ENCODE assay signal across 15 cellular contexts in the genomic region with DNA sequence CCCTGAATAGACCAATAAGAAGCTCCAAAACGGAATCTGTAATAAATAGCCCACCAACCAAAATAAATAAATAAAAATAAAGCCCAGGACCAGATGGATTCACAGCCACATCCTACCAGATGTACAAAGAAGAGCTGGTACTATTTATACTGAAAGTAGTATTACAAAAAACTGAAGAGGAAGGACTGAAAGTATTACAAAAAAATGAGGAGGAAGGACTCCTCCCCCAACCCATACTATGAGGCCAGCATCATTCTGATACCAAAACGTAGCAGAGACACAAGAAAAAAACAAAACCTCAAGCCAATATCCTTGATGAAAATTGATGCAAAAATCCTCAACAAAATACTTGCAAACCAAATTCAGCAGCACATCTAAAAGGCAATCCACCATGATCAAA.
A peak's percentile ranks its signal among the peaks of the same experiment; 100 is the strongest.
DNase-seq lines count a peak whose midpoint lies in the region; ATAC-seq lines count a peak whose summit lies in the region.
"Had no signal": no experiment of that assay in that cellular context is flagged by ENCODE, and none has a peak within 500 bp of the region (broad histone marks: within the 10 kb centered on the region; RNA-seq: fewer than 3 reads in every experiment).

No MANE protein-coding gene starts in this region.

- H3K36me3 Mint-ChIP-seq in activated CD4-positive, alpha-beta memory T cell treated with anti-CD3 and anti-CD28 coated beads, Interleukin-2, amount 10 ng/mL, durations not matched to agents 7 days and 5 days (ENCODE audit: low read depth): peaks cover 75% of the 10 kb centered on the region
- peaks cover 34% of the 10 kb centered on the region for H3K36me3 Mint-ChIP-seq in activated CD4-positive, alpha-beta memory T cell treated with anti-CD3 and anti-CD28 coated beads for 36 hours
- H3K36me3 Mint-ChIP-seq in activated naive CD8-positive, alpha-beta T cell: peaks cover 47% of the 10 kb centered on the region
- peaks cover 72% of the 10 kb centered on the region for H3K36me3 Mint-ChIP-seq in activated naive CD8-positive, alpha-beta T cell treated with anti-CD3 and anti-CD28 coated beads for 36 hours
- peaks cover 69% of the 10 kb centered on the region for H3K36me3 Mint-ChIP-seq in activated T-helper 1 cell treated with anti-CD3 and anti-CD28 coated beads, Interleukin-12 subunit alpha, Interleukin-12 subunit beta, Interleukin-2, Interleukin-4 antibody, amounts not matched to agents 30 ng/mL and 10 ng/mL and 1 ng/mL, durations not matched to agents 14 hours and 24 hours and 36 hours (ENCODE audit: low read depth)
- peaks cover 31 to 62% (median 61%) of the 10 kb centered on the region in 3 donors for H3K36me3 Mint-ChIP-seq in naive thymus-derived CD8-positive, alpha-beta T cell

- H3K9me3 Mint-ChIP-seq in activated CD4-positive, alpha-beta memory T cell treated with anti-CD3 and anti-CD28 coated beads, Interleukin-2, amount 10 ng/mL, durations not matched to agents 7 days and 5 days: peaks cover 47% of the 10 kb centered on the region
- peaks cover 47% of the 10 kb centered on the region for H3K9me3 Mint-ChIP-seq in activated CD4-positive, alpha-beta memory T cell treated with anti-CD3 and anti-CD28 coated beads for 36 hours
- peaks cover 12% of the 10 kb centered on the region for H3K9me3 Mint-ChIP-seq in activated naive CD8-positive, alpha-beta T cell (ENCODE audit: low read depth)
- peaks cover 40% of the 10 kb centered on the region for H3K9me3 Mint-ChIP-seq in activated naive CD8-positive, alpha-beta T cell treated with anti-CD3 and anti-CD28 coated beads for 36 hours
- H3K9me3 Mint-ChIP-seq in activated T-helper 1 cell treated with anti-CD3 and anti-CD28 coated beads, Interleukin-12 subunit alpha, Interleukin-12 subunit beta, Interleukin-2, Interleukin-4 antibody, amounts not matched to agents 30 ng/mL and 10 ng/mL and 1 ng/mL, durations not matched to agents 14 hours and 24 hours and 36 hours: peaks cover 55% of the 10 kb centered on the region
- H3K9me3 Mint-ChIP-seq in naive thymus-derived CD8-positive, alpha-beta T cell: peaks cover 6 to 47% (median 17%) of the 10 kb centered on the region in 9 donors

- peak overlapping the region; percentile 42 for H3K27ac Mint-ChIP-seq in activated CD4-positive, alpha-beta memory T cell treated with anti-CD3 and anti-CD28 coated beads, Interleukin-2, amount 10 ng/mL, durations not matched to agents 7 days and 5 days
- H3K27ac Mint-ChIP-seq in activated CD4-positive, alpha-beta memory T cell treated with anti-CD3 and anti-CD28 coated beads for 36 hours: no peak overlapping the region
- H3K27ac Mint-ChIP-seq in activated naive CD8-positive, alpha-beta T cell: peak overlapping the region; percentile 12
- no peak overlapping the region for H3K27ac Mint-ChIP-seq in activated naive CD8-positive, alpha-beta T cell treated with anti-CD3 and anti-CD28 coated beads for 36 hours
- peak overlapping the region; percentile 24 for H3K27ac Mint-ChIP-seq in activated T-helper 1 cell treated with anti-CD3 and anti-CD28 coated beads, Interleukin-12 subunit alpha, Interleukin-12 subunit beta, Interleukin-2, Interleukin-4 antibody, amounts not matched to agents 30 ng/mL and 10 ng/mL and 1 ng/mL, durations not matched to agents 14 hours and 24 hours and 36 hours
- H3K27ac Mint-ChIP-seq in naive thymus-derived CD8-positive, alpha-beta T cell: peak overlapping the region in 9 of 10 donors; percentile 37 to 91 (median 61)
- H3K27ac Mint-ChIP-seq: CD4-positive, alpha-beta T cell; H9 had no signal

- H3K4me1 Mint-ChIP-seq in activated CD4-positive, alpha-beta memory T cell treated with anti-CD3 and anti-CD28 coated beads, Interleukin-2, amount 10 ng/mL, durations not matched to agents 7 days and 5 days: peaks cover 19% of the 10 kb centered on the region
- peaks cover 12% of the 10 kb centered on the region for H3K4me1 Mint-ChIP-seq in activated CD4-positive, alpha-beta memory T cell treated with anti-CD3 and anti-CD28 coated beads for 36 hours (ENCODE audit: low read depth)
- peaks cover 8% of the 10 kb centered on the region for H3K4me1 Mint-ChIP-seq in activated naive CD8-positive, alpha-beta T cell (ENCODE audit: low read depth)
- H3K4me1 Mint-ChIP-seq in activated naive CD8-positive, alpha-beta T cell treated with anti-CD3 and anti-CD28 coated beads for 36 hours: peaks cover 7% of the 10 kb centered on the region
- H3K4me1 Mint-ChIP-seq in activated T-helper 1 cell treated with anti-CD3 and anti-CD28 coated beads, Interleukin-12 subunit alpha, Interleukin-12 subunit beta, Interleukin-2, Interleukin-4 antibody, amounts not matched to agents 30 ng/mL and 10 ng/mL and 1 ng/mL, durations not matched to agents 14 hours and 24 hours and 36 hours (ENCODE audit: low read depth): peaks cover 12% of the 10 kb centered on the region
- peaks cover 2 to 15% (median 6%) of the 10 kb centered on the region in 4 donors for H3K4me1 Mint-ChIP-seq in naive thymus-derived CD8-positive, alpha-beta T cell
- H3K4me1 Mint-ChIP-seq: H9 had no signal

- CTCF ChIA-PET in activated CD4-positive, alpha-beta memory T cell treated with anti-CD3 and anti-CD28 coated beads, Interleukin-2, amount 10 ng/mL, durations not matched to agents 7 days and 5 days (lab: Charles Lee): interaction anchor here (0.7 kb wide), 1 partner anchor 37 kb away, joined by 3 read pairs; no protein-coding TSS in a partner anchor
- CTCF ChIA-PET in activated CD4-positive, alpha-beta memory T cell treated with anti-CD3 and anti-CD28 coated beads for 36 hours (lab: Charles Lee): interaction anchor here (1.1 kb wide), 1 partner anchor 82 kb away, joined by 3 read pairs; no protein-coding TSS in a partner anchor

- intact Hi-C loops in activated CD4-positive, alpha-beta memory T cell treated with anti-CD3 and anti-CD28 coated beads for 36 hours (cut with micrococcal nuclease): no loop called here
- intact Hi-C loops in activated T-helper 1 cell treated with anti-CD3 and anti-CD28 coated beads, Interleukin-12 subunit alpha, Interleukin-12 subunit beta, Interleukin-2, Interleukin-4 antibody, amounts not matched to agents 30 ng/mL and 10 ng/mL and 1 ng/mL, durations not matched to agents 14 hours and 24 hours and 36 hours (cut with micrococcal nuclease): loop anchor here (5.0 kb wide), 1 partner anchor 44 kb away; no protein-coding TSS in a partner anchor

- H3K27me3 Mint-ChIP-seq in activated CD4-positive, alpha-beta memory T cell treated with anti-CD3 and anti-CD28 coated beads, Interleukin-2, amount 10 ng/mL, durations not matched to agents 7 days and 5 days: no peaks in the 10 kb centered on the region
- H3K27me3 Mint-ChIP-seq in activated CD4-positive, alpha-beta memory T cell treated with anti-CD3 and anti-CD28 coated beads for 36 hours: no peaks in the 10 kb centered on the region
- H3K27me3 Mint-ChIP-seq in activated naive CD8-positive, alpha-beta T cell: no peaks in the 10 kb centered on the region
- no peaks in the 10 kb centered on the region for H3K27me3 Mint-ChIP-seq in activated naive CD8-positive, alpha-beta T cell treated with anti-CD3 and anti-CD28 coated beads for 36 hours
- no peaks in the 10 kb centered on the region for H3K27me3 Mint-ChIP-seq in activated T-helper 1 cell treated with anti-CD3 and anti-CD28 coated beads, Interleukin-12 subunit alpha, Interleukin-12 subunit beta, Interleukin-2, Interleukin-4 antibody, amounts not matched to agents 30 ng/mL and 10 ng/mL and 1 ng/mL, durations not matched to agents 14 hours and 24 hours and 36 hours (ENCODE audit: insufficient read depth)
- peaks cover 0 to 1% (median 0%) of the 10 kb centered on the region in 5 donors for H3K27me3 Mint-ChIP-seq in naive thymus-derived CD8-positive, alpha-beta T cell
- H3K27me3 Mint-ChIP-seq: CD4-positive, alpha-beta T cell had no signal

- DNase-seq in activated CD4-positive, alpha-beta memory T cell treated with anti-CD3 and anti-CD28 coated beads, Interleukin-2, amount 10 ng/mL, durations not matched to agents 7 days and 5 days: no peak
- no peak for DNase-seq in activated CD4-positive, alpha-beta memory T cell treated with anti-CD3 and anti-CD28 coated beads for 36 hours
- no peak for DNase-seq in activated naive CD8-positive, alpha-beta T cell treated with anti-CD3 and anti-CD28 coated beads for 36 hours
- no peak for DNase-seq in activated T-helper 1 cell treated with anti-CD3 and anti-CD28 coated beads, Interleukin-12 subunit alpha, Interleukin-12 subunit beta, Interleukin-2, Interleukin-4 antibody, amounts not matched to agents 30 ng/mL and 10 ng/mL and 1 ng/mL, durations not matched to agents 14 hours and 24 hours and 36 hours (ENCODE audit: low spot score)
- no peak for DNase-seq in naive thymus-derived CD8-positive, alpha-beta T cell
- DNase-seq in stimulated activated CD4-positive, alpha-beta T cell treated with anti-CD3 and anti-CD28 coated beads, Interleukin-12 subunit alpha, Interleukin-12 subunit beta, amount 100 ng/mL, for 4 hours: no peak
- no peak for DNase-seq in AG08396 (ENCODE audit: low spot score)
- DNase-seq: CD4-positive, alpha-beta T cell; COR-L47; DMS153; DMS79 treated with DMSO at 0.1 percent for 48 hours; EL; GOT3; H9 had no signal

- no peak for ATAC-seq in naive thymus-derived CD8-positive, alpha-beta T cell

- POLR2A ChIA-PET in activated CD4-positive, alpha-beta memory T cell treated with anti-CD3 and anti-CD28 coated beads, Interleukin-2, amount 10 ng/mL, durations not matched to agents 7 days and 5 days (lab: Charles Lee): no interaction called here
- POLR2A ChIA-PET in activated CD4-positive, alpha-beta memory T cell treated with anti-CD3 and anti-CD28 coated beads for 36 hours (lab: Charles Lee): no interaction called here
- POLR2A ChIA-PET in naive thymus-derived CD8-positive, alpha-beta T cell (lab: Charles Lee): no interaction called here

- no peak overlapping the region for H3K4me3 Mint-ChIP-seq in activated CD4-positive, alpha-beta memory T cell treated with anti-CD3 and anti-CD28 coated beads, Interleukin-2, amount 10 ng/mL, durations not matched to agents 7 days and 5 days
- H3K4me3 Mint-ChIP-seq in activated CD4-positive, alpha-beta memory T cell treated with anti-CD3 and anti-CD28 coated beads for 36 hours: no peak overlapping the region
- no peak overlapping the region for H3K4me3 Mint-ChIP-seq in activated naive CD8-positive, alpha-beta T cell
- no peak overlapping the region for H3K4me3 Mint-ChIP-seq in activated naive CD8-positive, alpha-beta T cell treated with anti-CD3 and anti-CD28 coated beads for 36 hours
- no peak overlapping the region for H3K4me3 Mint-ChIP-seq in activated T-helper 1 cell treated with anti-CD3 and anti-CD28 coated beads, Interleukin-12 subunit alpha, Interleukin-12 subunit beta, Interleukin-2, Interleukin-4 antibody, amounts not matched to agents 30 ng/mL and 10 ng/mL and 1 ng/mL, durations not matched to agents 14 hours and 24 hours and 36 hours
- H3K4me3 Mint-ChIP-seq in naive thymus-derived CD8-positive, alpha-beta T cell: peak overlapping the region in 2 of 10 donors; percentile 22 to 54
- H3K4me3 Mint-ChIP-seq: CD4-positive, alpha-beta T cell; H9 had no signal

Comparison
In these comparisons a context has a peak if more than half of its experiments do, and no peak if none do; other contexts are left out.
1. H3K27ac Mint-ChIP-seq: peak in activated CD4-positive, alpha-beta memory T cell treated with anti-CD3 and anti-CD28 coated beads, Interleukin-2, amount 10 ng/mL, durations not matched to agents 7 days and 5 days (single experiment), activated naive CD8-positive, alpha-beta T cell (single experiment), activated T-helper 1 cell treated with anti-CD3 and anti-CD28 coated beads, Interleukin-12 subunit alpha, Interleukin-12 subunit beta, Interleukin-2, Interleukin-4 antibody, amounts not matched to agents 30 ng/mL and 10 ng/mL and 1 ng/mL, durations not matched to agents 14 hours and 24 hours and 36 hours (single experiment) and naive thymus-derived CD8-positive, alpha-beta T cell (9 of 10); none in activated CD4-positive, alpha-beta memory T cell treated with anti-CD3 and anti-CD28 coated beads for 36 hours (single experiment) and activated naive CD8-positive, alpha-beta T cell treated with anti-CD3 and anti-CD28 coated beads for 36 hours (single experiment).